ENCODE assay signal across 22 cellular contexts in genomic region chr3:194109192-194109863, GRCh38. TPM values are rescaled to one million over a fixed set of nuclear protein-coding genes. Genes with fewer than 3 reads are reported as not detected.
"Had no signal": no experiment of that assay in that cellular context is flagged by ENCODE, and none has a peak within 500 bp of the region (broad histone marks: within the 10 kb centered on the region; RNA-seq: fewer than 3 reads in every experiment).

No MANE protein-coding gene starts in this region.

- H3K9me3 ChIP-seq: mucosa of descending colon, neutrophil, spleen had no signal

- H3K27ac ChIP-seq: neutrophil, parathyroid adenoma, spleen had no signal

- H3K36me3 ChIP-seq: neutrophil, spleen had no signal

- H2AFZ ChIP-seq: parathyroid adenoma had no signal

- H3K9me3 Mint-ChIP-seq: activated CD4-positive, alpha-beta T cell treated with anti-CD3 and anti-CD28 coated beads, Interleukin-2, amount 10 ng/mL, durations not matched to agents 7 days and 5 days; activated naive CD4-positive, alpha-beta T cell treated with anti-CD3 and anti-CD28 coated beads for 36 hours; activated T-cell treated with anti-CD3 and anti-CD28 coated beads, Interleukin-2, amount 50 U/mL, for 24 hours; naive thymus-derived CD4-positive, alpha-beta T cell had no signal

- H3K36me3 Mint-ChIP-seq: brain; naive thymus-derived CD4-positive, alpha-beta T cell had no signal

- H3K27ac Mint-ChIP-seq: activated CD4-positive, alpha-beta T cell treated with anti-CD3 and anti-CD28 coated beads, Interleukin-2, amount 10 ng/mL, durations not matched to agents 7 days and 5 days; activated CD8-positive, alpha-beta T cell treated with anti-CD3 and anti-CD28 coated beads, Interleukin-2, amount 10 ng/mL, durations not matched to agents 7 days and 5 days; activated naive CD4-positive, alpha-beta T cell treated with anti-CD3 and anti-CD28 coated beads for 36 hours; activated T-cell treated with anti-CD3 and anti-CD28 coated beads, Interleukin-2, amount 50 U/mL, for 24 hours; brain; naive thymus-derived CD4-positive, alpha-beta T cell had no signal

- H3K9ac ChIP-seq: parathyroid adenoma had no signal

- H3K4me1 Mint-ChIP-seq: activated CD4-positive, alpha-beta T cell treated with anti-CD3 and anti-CD28 coated beads, Interleukin-2, amount 10 ng/mL, durations not matched to agents 7 days and 5 days had no signal

- H3K4me3 ChIP-seq: mucosa of descending colon, spleen had no signal

- DNase-seq: activated CD4-positive, alpha-beta T cell treated with anti-CD3 and anti-CD28 coated beads, Interleukin-2, amount 10 ng/mL, durations not matched to agents 7 days and 5 days; activated CD8-positive, alpha-beta T cell treated with anti-CD3 and anti-CD28 coated beads, Interleukin-2, amount 10 ng/mL, durations not matched to agents 7 days and 5 days; activated naive CD4-positive, alpha-beta T cell treated with anti-CD3 and anti-CD28 coated beads for 36 hours; activated T-cell treated with anti-CD3 and anti-CD28 coated beads, Interleukin-2, amount 50 U/mL, for 24 hours; anterior cingulate cortex; central memory CD4-positive, alpha-beta T cell; foreskin melanocyte; kidney; left ventricle myocardium superior; mucosa of descending colon; naive thymus-derived CD4-positive, alpha-beta T cell; spleen; stimulated activated CD4-positive, alpha-beta T cell treated with anti-CD3 and anti-CD28 coated beads, Interleukin-4, amount 100 ng/mL, for 4 hours; stimulated activated naive CD4-positive, alpha-beta T cell; T-helper 1 cell; T-helper 9 cell had no signal

- H3K27me3 ChIP-seq: spleen had no signal

- ATAC-seq: activated CD4-positive, CD25-positive, alpha-beta regulatory T cell treated with anti-CD3 and anti-CD28 coated beads, Interleukin-2, amount 50 U/mL, for 24 hours; activated CD8-positive, alpha-beta T cell treated with anti-CD3 and anti-CD28 coated beads, Interleukin-2, amount 10 ng/mL, durations not matched to agents 7 days and 5 days; left ventricle myocardium superior; mucosa of descending colon; naive thymus-derived CD4-positive, alpha-beta T cell had no signal

- H3K79me2 ChIP-seq: parathyroid adenoma had no signal

- H3K4me3 Mint-ChIP-seq: activated CD4-positive, alpha-beta T cell treated with anti-CD3 and anti-CD28 coated beads, Interleukin-2, amount 10 ng/mL, durations not matched to agents 7 days and 5 days; activated CD8-positive, alpha-beta T cell treated with anti-CD3 and anti-CD28 coated beads, Interleukin-2, amount 10 ng/mL, durations not matched to agents 7 days and 5 days; activated naive CD4-positive, alpha-beta T cell treated with anti-CD3 and anti-CD28 coated beads for 36 hours; activated T-cell treated with anti-CD3 and anti-CD28 coated beads, Interleukin-2, amount 50 U/mL, for 24 hours; brain; naive thymus-derived CD4-positive, alpha-beta T cell had no signal

- FAIRE-seq: colon, kidney, urothelium cell line had no signal

RNA-seq across cellular contexts. Expression of gene HES1, which starts 26.6 kb away (rescaled TPM):
- total RNA-seq: activated CD8-positive, alpha-beta T cell treated with anti-CD3 and anti-CD28 coated beads, Interleukin-2, amount 10 ng/mL, durations not matched to agents 7 days and 5 days had no signal
- polyA plus RNA-seq: naive thymus-derived CD4-positive, alpha-beta T cell had no signal
